ENCODE assay signal across 9 cellular contexts in genomic region chr17:561118-561517, GRCh38.
DNase-seq lines count a peak whose midpoint lies in the region; ATAC-seq and TF ChIP-seq lines count a peak whose summit lies in the region.
"Had no signal": no experiment of that assay in that cellular context is flagged by ENCODE, and none has a peak within 500 bp of the region (broad histone marks: within the 10 kb centered on the region; RNA-seq: fewer than 3 reads in every experiment).

No MANE protein-coding gene starts in this region.

- peak; percentile 66 for DNase-seq in activated CD4-positive, alpha-beta T cell treated with anti-CD3 and anti-CD28 coated beads for 48 hours
- no peak for DNase-seq in activated CD4-positive, alpha-beta T cell treated with anti-CD3 and anti-CD28 coated beads for 1 hour
- DNase-seq in RWPE2 (ENCODE audit: low spot score), result no peak
- DNase-seq in fibroblast of mammary gland (ENCODE audit: low read depth), result peak; percentile 75
- DNase-seq in stimulated activated CD4-positive, alpha-beta T cell treated with anti-CD3 and anti-CD28 coated beads, Interleukin-1b, Interleukin-23, amount 100 ng/mL, for 48 hours, result peak; percentile 59
- no peak for DNase-seq in NCI-H146 (lab: John Stamatoyannopoulos, UW)
- no peak for DNase-seq in NCI-H1105 treated with DMSO at 0.1 percent for 48 hours (lab: John Stamatoyannopoulos, UW)
- DNase-seq in DMS53 treated with DMSO at 0.1 percent for 48 hours (lab: John Stamatoyannopoulos, UW; ENCODE audit: unreplicated experiment), result no peak
- DNase-seq: activated CD4-positive, CD25-positive, alpha-beta regulatory T cell had no signal

- peaks cover 38% of the 10 kb centered on the region for H3K36me3 ChIP-seq in RWPE2 (ENCODE audit: low read depth)

- ATAC-seq in RWPE2 (ENCODE audit: low read depth), result no peak

- peak overlapping the region; percentile 50 for H3K27ac ChIP-seq in RWPE2 (ENCODE audit: poor library complexity, severe bottlenecking)

- H3K4me3 ChIP-seq in RWPE2 (ENCODE audit: severe bottlenecking) (no peak overlapping the region), fibroblast of mammary gland (ENCODE audit: control insufficient read depth, low read depth, low read length) (no peak overlapping the region)

- H3K9me3 ChIP-seq in RWPE2 (ENCODE audit: severe bottlenecking), result no peaks in the 10 kb centered on the region

- TF ChIP-seq CTCF in RWPE2 (IDR thresholded peaks at IDR 0.05; ENCODE audit: poor library complexity, severe bottlenecking), result no peak
- TF ChIP-seq CTCF in fibroblast of mammary gland (conservative IDR thresholded peaks at IDR 0.05; ENCODE audit: control insufficient read depth, insufficient read depth, low read depth, low read length), result no peak

- H3K27me3 ChIP-seq in RWPE2 (ENCODE audit: insufficient read depth, poor library complexity, severe bottlenecking), result no peaks in the 10 kb centered on the region

- peaks cover 22% of the 10 kb centered on the region for H3K4me1 ChIP-seq in RWPE2 (ENCODE audit: insufficient read depth, poor library complexity, severe bottlenecking)

Comparison
In these comparisons a context has a peak if more than half of its experiments do, and no peak if none do; other contexts are left out.
1. DNase-seq: peak in activated CD4-positive, alpha-beta T cell treated with anti-CD3 and anti-CD28 coated beads for 48 hours (single experiment), fibroblast of mammary gland (single experiment) and stimulated activated CD4-positive, alpha-beta T cell treated with anti-CD3 and anti-CD28 coated beads, Interleukin-1b, Interleukin-23, amount 100 ng/mL, for 48 hours (single experiment); none in activated CD4-positive, alpha-beta T cell treated with anti-CD3 and anti-CD28 coated beads for 1 hour (single experiment), RWPE2 (single experiment), NCI-H146 (single experiment), NCI-H1105 treated with DMSO at 0.1 percent for 48 hours (single experiment) and DMS53 treated with DMSO at 0.1 percent for 48 hours (single experiment).